33 cellular contexts compared by ENCODE assay signal in the genomic region with DNA sequence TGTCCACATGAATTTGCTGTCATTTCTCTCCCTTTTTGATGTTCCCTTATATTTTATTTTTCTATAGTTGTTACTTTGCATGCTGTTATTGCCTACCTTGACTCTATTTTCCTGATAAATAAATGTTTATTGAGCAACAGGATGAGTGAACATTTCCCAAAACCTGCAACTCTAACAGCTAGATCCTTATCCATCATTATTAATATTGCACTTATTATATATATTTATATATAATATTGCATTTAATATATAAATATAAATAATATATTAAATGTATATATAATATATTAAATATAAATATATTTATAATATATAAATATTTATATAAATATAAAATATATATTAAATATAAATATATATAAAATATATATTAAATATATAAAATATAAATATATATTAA.
"Had no signal": no experiment of that assay in that cellular context is flagged by ENCODE, and none has a peak within 500 bp of the region (broad histone marks: within the 10 kb centered on the region; RNA-seq: fewer than 3 reads in every experiment).

No MANE protein-coding gene starts in this region.

- H3K9me3 ChIP-seq: MG63 had no signal

- H3K4me3 ChIP-seq: MG63 had no signal

- H3K27me3 ChIP-seq: MG63 had no signal

- H3K4me2 ChIP-seq: KMS-11 had no signal

- H3K9ac ChIP-seq: KMS-11 had no signal

- H3K27ac ChIP-seq: KMS-11 had no signal

- DNase-seq: Karpas-422, MG63, MM.1S, MV-4-11, NCI-H1048, NCI-H1092, NCI-H1092 treated with DMSO at 0.1 percent for 48 hours, NCI-H1105, NCI-H1105 treated with DMSO at 0.1 percent for 48 hours, NCI-H1417 treated with DMSO at 0.1 percent for 48 hours, NCI-H1436, NCI-H1436 treated with DMSO at 0.1 percent for 48 hours, NCI-H146, NCI-H1694, NCI-H1694 treated with DMSO at 0.1 percent for 48 hours, NCI-H187, NCI-H187 treated with DMSO at 0.1 percent for 48 hours, NCI-H1930, NCI-H2029, NCI-H2029 treated with DMSO at 0.1 percent for 48 hours, NCI-H2081, NCI-H2081 treated with DMSO at 0.1 percent for 48 hours, NCI-H2107, NCI-H2171, NCI-H2171 treated with DMSO at 0.1 percent for 48 hours, NCI-H2227 treated with DMSO at 0.1 percent for 48 hours, NCI-H226, NCI-H345, NCI-H446, NCI-H446 treated with DMSO at 0.1 percent for 48 hours, NCI-H510A, NCI-H510A treated with DMSO at 0.1 percent for 48 hours had no signal

- H3K36me3 ChIP-seq: MG63 had no signal
